25 cellular contexts compared by ENCODE assay signal in genomic region chr1:237025358-237026074, GRCh38. TPM values are rescaled to one million over a fixed set of nuclear protein-coding genes. Genes with fewer than 3 reads are reported as not detected.
DNase-seq lines count a peak whose midpoint lies in the region; ATAC-seq, FAIRE-seq and TF ChIP-seq lines count a peak whose summit lies in the region.
"Had no signal": no experiment of that assay in that cellular context is flagged by ENCODE, and none has a peak within 500 bp of the region (broad histone marks: within the 10 kb centered on the region; RNA-seq: fewer than 3 reads in every experiment).

No MANE protein-coding gene starts in this region.

- peaks cover 24% of the 10 kb centered on the region for H3K27me3 Mint-ChIP-seq in activated naive CD8-positive, alpha-beta T cell treated with anti-CD3 and anti-CD28 coated beads for 36 hours

- DNase-seq in NCI-H748 (lab: John Stamatoyannopoulos, UW; ENCODE audit: unreplicated experiment) (peak; percentile 5), NCI-H748 treated with DMSO at 0.1 percent for 48 hours (lab: John Stamatoyannopoulos, UW) (no peak), mucosa of descending colon (no peak)
- no peak for DNase-seq in activated naive CD8-positive, alpha-beta T cell treated with anti-CD3 and anti-CD28 coated beads for 36 hours
- DNase-seq: 8988T; ACHN; AML-193; BE2C; CD4-positive, alpha-beta T cell; CD8-positive, alpha-beta memory T cell; DMS 273 treated with DMSO at 0.1 percent for 48 hours; DND-41; H9; HFFc6 had no signal

- no peaks in the 10 kb centered on the region for H3K36me3 Mint-ChIP-seq in activated naive CD8-positive, alpha-beta T cell treated with anti-CD3 and anti-CD28 coated beads for 36 hours
- H3K36me3 Mint-ChIP-seq: CD14-positive monocyte had no signal

- H3K4me3 ChIP-seq in mucosa of descending colon = no peak overlapping the region
- H3K4me3 ChIP-seq: A549; BLaER1 treated with 17β-estradiol and CSF1 and Interleukin-3, amounts not matched to agents 10 nM and 100 nM; GM23338 had no signal

- no peak overlapping the region for H3K4me3 Mint-ChIP-seq in activated naive CD8-positive, alpha-beta T cell treated with anti-CD3 and anti-CD28 coated beads for 36 hours
- H3K4me3 Mint-ChIP-seq: CD14-positive monocyte; CD4-positive, alpha-beta T cell; CD8-positive, alpha-beta memory T cell; GM23338; H9; HFFc6 had no signal

- peaks cover 4% of the 10 kb centered on the region for H3K9me3 Mint-ChIP-seq in activated naive CD8-positive, alpha-beta T cell treated with anti-CD3 and anti-CD28 coated beads for 36 hours
- H3K9me3 Mint-ChIP-seq: CD4-positive, alpha-beta T cell had no signal

- no peaks in the 10 kb centered on the region for H3K4me1 Mint-ChIP-seq in activated naive CD8-positive, alpha-beta T cell treated with anti-CD3 and anti-CD28 coated beads for 36 hours
- H3K4me1 Mint-ChIP-seq: CD14-positive monocyte; CD8-positive, alpha-beta memory T cell had no signal

- FAIRE-seq in TTC549 (lab: Jason Lieb, UNC) = peak; percentile 72
- FAIRE-seq: A549, D721Med, G401.6, GM12892 had no signal

- ATAC-seq in mucosa of descending colon (peak; percentile 71), HG03442 (IDR thresholded peaks at IDR 0.05; ENCODE audit: unreplicated experiment) (no peak)
- ATAC-seq: A549, GM23338, HCT116 had no signal

- no peak overlapping the region for H3K27ac Mint-ChIP-seq in activated naive CD8-positive, alpha-beta T cell treated with anti-CD3 and anti-CD28 coated beads for 36 hours
- H3K27ac Mint-ChIP-seq: CD14-positive monocyte; CD4-positive, alpha-beta T cell; CD8-positive, alpha-beta memory T cell; GM23338; H9; HFFc6 had no signal

- no peaks in the 10 kb centered on the region for H3K9me3 ChIP-seq in mucosa of descending colon
- H3K9me3 ChIP-seq: BE2C had no signal

- TF ChIP-seq CTCF in mucosa of descending colon (IDR thresholded peaks at IDR 0.05) = no peak

- intact Hi-C loops in mucosa of descending colon (cut with DNase I, micrococcal nuclease) = no loop called here

- H3K4me1 ChIP-seq in mucosa of descending colon (ENCODE audit: low read depth) = peaks cover 3% of the 10 kb centered on the region
- H3K4me1 ChIP-seq: A549; BE2C; BLaER1 treated with 17β-estradiol and CSF1 and Interleukin-3, amounts not matched to agents 10 nM and 100 nM had no signal

- H3K36me3 ChIP-seq in mucosa of descending colon (ENCODE audit: low read depth) = no peaks in the 10 kb centered on the region
- H3K36me3 ChIP-seq: BE2C; BLaER1 treated with 17β-estradiol and CSF1 and Interleukin-3, amounts not matched to agents 10 nM and 100 nM had no signal

RNA-seq across cellular contexts. Expression of gene RYR2, which starts 16.5 kb away (rescaled TPM):
- total RNA-seq in mucosa of descending colon = 1 to 10 TPM in 1 of 3 donors, under 1 TPM in 2; 0.35 to 5.9 (median 0.94) TPM
- not detected for total RNA-seq in activated naive CD8-positive, alpha-beta T cell treated with anti-CD3 and anti-CD28 coated beads for 36 hours
- total RNA-seq: CD4-positive, alpha-beta T cell had no signal

RNA-seq across cellular contexts. Expression of gene MT1HL1, which starts 21.3 kb away (rescaled TPM):
- total RNA-seq in mucosa of descending colon = not detected
- total RNA-seq in activated naive CD8-positive, alpha-beta T cell treated with anti-CD3 and anti-CD28 coated beads for 36 hours = not detected
- total RNA-seq: CD4-positive, alpha-beta T cell; CD8-positive, alpha-beta memory T cell; GM23338; H4; H9; HFFc6 had no signal
